Comparison of ENCODE assay signal across 1 cellular context in genomic region chr1:223843934-223844333, GRCh38.
TF ChIP-seq lines count a peak whose summit lies in the region.

No MANE protein-coding gene starts in this region.

TF ChIP-seq in GM12878, 131 proteins besides CTCF, POLR2A, EP300 and RAD21 (continued from another document):
- 0 out of 2 replicates have a peak, but pooled peaks have one; percentile 14 for TF ChIP-seq MLLT1 (IDR thresholded peaks at IDR 0.05)
- TF ChIP-seq CEBPZ (IDR thresholded peaks at IDR 0.05; ENCODE audit: low read depth, low read length), result no peak
- TF ChIP-seq NRF1 (conservative IDR thresholded peaks at IDR 0.05; ENCODE audit: low read depth, low read length), result no peak
